Comparison of ENCODE assay signal across 12 cellular contexts in the genomic region with DNA sequence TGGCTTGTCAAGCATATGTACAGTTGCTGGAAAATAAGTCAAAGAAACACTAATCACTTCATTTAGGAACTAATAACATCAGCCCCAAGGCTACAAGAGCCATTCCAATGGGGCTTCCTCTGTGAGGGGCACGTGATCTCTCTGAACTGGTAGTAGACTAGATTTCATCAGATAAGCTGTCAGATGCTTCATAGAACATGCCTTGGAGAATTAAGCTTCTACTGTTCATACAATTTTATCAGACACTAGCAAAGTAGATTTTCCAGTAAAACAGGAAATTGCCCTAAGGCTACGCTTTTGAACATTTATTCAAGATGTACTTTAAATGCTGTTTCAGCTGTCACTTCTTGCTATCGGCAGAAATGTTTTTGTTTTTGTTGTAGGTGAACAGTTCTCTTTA.
"Had no signal": no experiment of that assay in that cellular context is flagged by ENCODE, and none has a peak within 500 bp of the region (broad histone marks: within the 10 kb centered on the region; RNA-seq: fewer than 3 reads in every experiment).

No MANE protein-coding gene starts in this region.

- H3K27me3 ChIP-seq: hepatocyte, tibial nerve had no signal

- H3K79me2 ChIP-seq: hepatocyte had no signal

- H3K4me3 ChIP-seq: dorsolateral prefrontal cortex, hepatocyte, left ventricle myocardium inferior, tibial nerve had no signal

- H3K4me1 ChIP-seq: left ventricle myocardium inferior, tibial nerve had no signal

- H3K9me3 ChIP-seq: left ventricle myocardium inferior, tibial nerve had no signal

- H3K27ac ChIP-seq: dorsolateral prefrontal cortex, hepatocyte, left ventricle myocardium inferior, tibial nerve had no signal

- H2AFZ ChIP-seq: hepatocyte had no signal

- H3K36me3 ChIP-seq: left ventricle myocardium inferior, tibial nerve had no signal

- H3K4me2 ChIP-seq: hepatocyte had no signal

- ATAC-seq: activated naive CD8-positive, alpha-beta T cell treated with anti-CD3 and anti-CD28 coated beads, Interleukin-2, amount 50 U/mL, for 24 hours had no signal

- DNase-seq: activated CD4-positive, alpha-beta T cell treated with anti-CD3 and anti-CD28 coated beads, Interleukin-2, amount 50 U/mL, for 4 hours; activated naive CD4-positive, alpha-beta T cell treated with Interleukin-2 at 50 U/mL for 16 hours; activated naive CD8-positive, alpha-beta T cell treated with anti-CD3 and anti-CD28 coated beads, Interleukin-2, amount 50 U/mL, for 24 hours; dorsolateral prefrontal cortex; endodermal cell; left ventricle myocardium inferior; natural killer cell; stimulated activated CD4-positive, alpha-beta T cell treated with anti-CD3 and anti-CD28 coated beads, Interleukin-4, amount 100 ng/mL, for 1 hour; stimulated activated naive CD4-positive, alpha-beta T cell; T-helper 17 cell had no signal
